Comparison of ENCODE assay signal across 13 cellular contexts in the genomic region with DNA sequence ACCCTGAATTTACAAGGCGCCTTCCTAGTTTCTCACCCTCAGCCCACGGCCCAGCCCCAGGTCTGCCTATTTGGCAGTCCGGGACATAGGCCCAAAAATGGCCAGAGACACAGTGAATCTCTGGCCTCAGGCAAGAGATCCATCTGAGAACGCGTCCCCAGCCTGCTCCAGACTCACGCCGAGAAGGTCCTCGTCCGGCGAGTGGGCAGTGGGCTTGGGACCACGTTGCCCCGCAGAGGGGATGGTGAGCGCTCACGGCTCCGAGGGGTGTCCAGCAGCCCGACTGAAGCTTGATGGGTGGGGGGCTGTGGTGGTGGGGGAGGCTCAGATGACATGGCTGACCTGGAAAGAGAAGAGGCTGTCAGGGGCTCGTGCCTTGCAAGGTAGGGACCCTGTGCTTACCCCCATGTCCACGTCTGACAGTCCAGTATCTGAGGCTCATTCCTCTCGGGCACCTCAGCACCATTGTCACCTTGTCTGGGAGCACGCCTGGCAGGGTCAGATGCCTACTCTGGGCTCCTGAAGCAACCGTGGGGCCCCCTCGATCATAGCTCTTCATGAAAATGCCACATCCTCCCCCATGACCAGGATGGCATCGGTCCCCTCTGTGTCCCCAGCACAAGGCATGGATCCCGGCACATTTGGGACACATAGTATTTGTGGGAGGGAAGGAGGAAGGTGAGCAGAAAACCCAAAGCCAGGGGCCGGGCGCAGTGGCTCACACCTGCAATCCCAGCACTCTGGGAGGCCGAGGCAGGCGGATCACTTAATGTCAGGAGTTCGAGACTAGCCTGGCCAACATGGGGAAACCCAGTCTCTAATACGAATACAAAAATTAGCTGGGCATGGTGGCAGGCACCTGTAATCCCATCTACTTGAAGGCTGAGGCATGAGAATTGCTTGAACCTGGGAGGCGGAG. TPM values are rescaled to one million over a fixed set of nuclear protein-coding genes. Genes with fewer than 3 reads are reported as not detected.
DNase-seq lines count a peak whose midpoint lies in the region; ATAC-seq, FAIRE-seq and TF ChIP-seq lines count a peak whose summit lies in the region.
"Had no signal": no experiment of that assay in that cellular context is flagged by ENCODE, and none has a peak within 500 bp of the region (broad histone marks: within the 10 kb centered on the region; RNA-seq: fewer than 3 reads in every experiment).

No MANE protein-coding gene starts in this region.

- H3K27ac Mint-ChIP-seq in activated naive CD4-positive, alpha-beta T cell treated with anti-CD3 and anti-CD28 coated beads, Interleukin-2, amount 10 ng/mL, durations not matched to agents 7 days and 5 days, result peak overlapping the region; percentile 58
- H3K27ac Mint-ChIP-seq in activated naive CD4-positive, alpha-beta T cell treated with anti-CD3 and anti-CD28 coated beads, Interleukin-2, amount 50 U/mL, for 72 hours, result no peak overlapping the region
- H3K27ac Mint-ChIP-seq in astrocyte (ENCODE audit: unreplicated experiment), result peak overlapping the region; percentile 34

- CTCF ChIA-PET in activated naive CD4-positive, alpha-beta T cell treated with anti-CD3 and anti-CD28 coated beads, Interleukin-2, amount 10 ng/mL, durations not matched to agents 7 days and 5 days (lab: Charles Lee), result no interaction called here

- no peak for ATAC-seq in activated naive CD4-positive, alpha-beta T cell treated with anti-CD3 and anti-CD28 coated beads, Interleukin-2, amount 50 U/mL, for 72 hours
- no peak for ATAC-seq in lower lobe of right lung
- no peak for ATAC-seq in GM21825 (IDR thresholded peaks at IDR 0.05; ENCODE audit: unreplicated experiment)
- ATAC-seq: left colon had no signal

- no peak overlapping the region for H3K9ac ChIP-seq in astrocyte (ENCODE audit: low read length)

- TF ChIP-seq CTCF in astrocyte (IDR thresholded peaks at IDR 0.05; ENCODE audit: insufficient read depth, low read depth, low read length) (no peak), lower lobe of right lung (IDR thresholded peaks at IDR 0.05) (no peak)

- no peak overlapping the region for H2AFZ ChIP-seq in astrocyte (ENCODE audit: low read depth, low read length)

- intact Hi-C loops in lower lobe of right lung (cut with DNase I), result no loop called here

- H3K27me3 ChIP-seq in astrocyte (ENCODE audit: insufficient read depth, low read length) (no peaks in the 10 kb centered on the region), lower lobe of right lung (ENCODE audit: low read depth) (no peaks in the 10 kb centered on the region)
- H3K27me3 ChIP-seq: thyroid gland had no signal

- no peak for FAIRE-seq in astrocyte (lab: Jason Lieb, UNC)

- H4K20me1 ChIP-seq in astrocyte (ENCODE audit: insufficient read depth, low read length), result peaks cover 88% of the 10 kb centered on the region

- peak; percentile 18 for DNase-seq in activated naive CD4-positive, alpha-beta T cell treated with anti-CD3 and anti-CD28 coated beads, Interleukin-2, amount 10 ng/mL, durations not matched to agents 7 days and 5 days
- DNase-seq in activated naive CD4-positive, alpha-beta T cell treated with anti-CD3 and anti-CD28 coated beads, Interleukin-2, amount 50 U/mL, for 72 hours (ENCODE audit: low spot score in 2 of 2), result no peak
- DNase-seq in astrocyte (ENCODE audit: low read depth) (no peak), lower lobe of right lung (peak; percentile 39), SKM-1 treated with dmso at 0.1 percent for 144 hours (lab: John Stamatoyannopoulos, UW; ENCODE audit: unreplicated experiment) (no peak), 8988T (no peak)
- DNase-seq: activated T-cell treated with anti-CD3 and anti-CD28 coated beads, Interleukin-2, amount 50 U/mL, for 48 hours; thyroid gland; WERI-Rb-1 had no signal

- no peaks in the 10 kb centered on the region for H3K9me3 ChIP-seq in astrocyte (ENCODE audit: insufficient read depth, low read depth, low read length)
- no peaks in the 10 kb centered on the region for H3K9me3 ChIP-seq in lower lobe of right lung
- H3K9me3 ChIP-seq: thyroid gland had no signal

- peaks cover 59% of the 10 kb centered on the region for H3K4me1 Mint-ChIP-seq in activated naive CD4-positive, alpha-beta T cell treated with anti-CD3 and anti-CD28 coated beads, Interleukin-2, amount 10 ng/mL, durations not matched to agents 7 days and 5 days
- H3K4me1 Mint-ChIP-seq in astrocyte (ENCODE audit: low read depth, unreplicated experiment), result peaks cover 25% of the 10 kb centered on the region

- H3K79me2 ChIP-seq in astrocyte (ENCODE audit: insufficient read depth, low read length), result peaks cover 36% of the 10 kb centered on the region

- H3K36me3 ChIP-seq in astrocyte (ENCODE audit: insufficient read depth, low read length) (peaks cover 17% of the 10 kb centered on the region), lower lobe of right lung (peaks cover 52% of the 10 kb centered on the region)

- H3K4me3 Mint-ChIP-seq in activated naive CD4-positive, alpha-beta T cell treated with anti-CD3 and anti-CD28 coated beads, Interleukin-2, amount 10 ng/mL, durations not matched to agents 7 days and 5 days, result no peak overlapping the region
- H3K4me3 Mint-ChIP-seq in astrocyte (ENCODE audit: unreplicated experiment), result no peak overlapping the region

- H3K27me3 Mint-ChIP-seq in activated naive CD4-positive, alpha-beta T cell treated with anti-CD3 and anti-CD28 coated beads, Interleukin-2, amount 10 ng/mL, durations not matched to agents 7 days and 5 days, result no peaks in the 10 kb centered on the region
- no peaks in the 10 kb centered on the region for H3K27me3 Mint-ChIP-seq in astrocyte (ENCODE audit: low read depth, unreplicated experiment)

- H3K4me3 ChIP-seq in astrocyte (ENCODE audit: insufficient read depth, low read depth, low read length), result no peak overlapping the region
- H3K4me3 ChIP-seq in lower lobe of right lung, result no peak overlapping the region
- H3K4me3 ChIP-seq: SK-N-MC, thyroid gland had no signal

- peaks cover 49% of the 10 kb centered on the region for H3K36me3 Mint-ChIP-seq in activated naive CD4-positive, alpha-beta T cell treated with anti-CD3 and anti-CD28 coated beads, Interleukin-2, amount 10 ng/mL, durations not matched to agents 7 days and 5 days
- H3K36me3 Mint-ChIP-seq in activated naive CD4-positive, alpha-beta T cell treated with anti-CD3 and anti-CD28 coated beads, Interleukin-2, amount 50 U/mL, for 72 hours, result peaks cover 0 to 20% of the 10 kb centered on the region in 2 donors
- H3K36me3 Mint-ChIP-seq in astrocyte (ENCODE audit: low read depth, unreplicated experiment), result peaks cover 15% of the 10 kb centered on the region

- no peaks in the 10 kb centered on the region for H3K9me3 Mint-ChIP-seq in activated naive CD4-positive, alpha-beta T cell treated with anti-CD3 and anti-CD28 coated beads, Interleukin-2, amount 10 ng/mL, durations not matched to agents 7 days and 5 days
- H3K9me3 Mint-ChIP-seq in activated naive CD4-positive, alpha-beta T cell treated with anti-CD3 and anti-CD28 coated beads, Interleukin-2, amount 50 U/mL, for 72 hours, result no peaks in the 10 kb centered on the region
- peaks cover 3% of the 10 kb centered on the region for H3K9me3 Mint-ChIP-seq in astrocyte (ENCODE audit: unreplicated experiment)

- peaks cover 9% of the 10 kb centered on the region for H3K4me1 ChIP-seq in astrocyte (ENCODE audit: insufficient read depth, low read length)
- peaks cover 60% of the 10 kb centered on the region for H3K4me1 ChIP-seq in lower lobe of right lung

- H3K4me2 ChIP-seq in astrocyte (ENCODE audit: low read length), result no peak overlapping the region

- H3K27ac ChIP-seq in astrocyte (ENCODE audit: low read depth, low read length) (no peak overlapping the region), lower lobe of right lung (peak overlapping the region; percentile 48), temporal lobe (ENCODE audit: low read depth, low read length) (peak overlapping the region; percentile 31)
- H3K27ac ChIP-seq: WERI-Rb-1 had no signal

RNA-seq across cellular contexts. Expression of gene CARHSP1, which starts 9.6 kb away (rescaled TPM):
- total RNA-seq in activated naive CD4-positive, alpha-beta T cell treated with anti-CD3 and anti-CD28 coated beads, Interleukin-2, amount 50 U/mL, for 72 hours, result 100 to 1,000 TPM in 1 of 2 donors, 10 to 100 TPM in 1; 88.1 to 106 TPM
- total RNA-seq in astrocyte, result 51.0 and 61.5 TPM in 2 replicates
- 89.0 TPM for total RNA-seq in lower lobe of right lung
- total RNA-seq in temporal lobe, result 138 TPM

RNA-seq across cellular contexts. Expression of gene LITAFD, which starts 22.9 kb away (rescaled TPM):
- not detected for total RNA-seq in activated naive CD4-positive, alpha-beta T cell treated with anti-CD3 and anti-CD28 coated beads, Interleukin-2, amount 50 U/mL, for 72 hours
- total RNA-seq in astrocyte (not detected in 2 replicates), lower lobe of right lung (not detected), temporal lobe (not detected)
- total RNA-seq: left colon, thyroid gland had no signal

Comparison
In these comparisons a context has a peak if more than half of its experiments do, and no peak if none do; other contexts are left out.
1. DNase-seq: peak in activated naive CD4-positive, alpha-beta T cell treated with anti-CD3 and anti-CD28 coated beads, Interleukin-2, amount 10 ng/mL, durations not matched to agents 7 days and 5 days (single experiment) and lower lobe of right lung (single experiment); none in activated naive CD4-positive, alpha-beta T cell treated with anti-CD3 and anti-CD28 coated beads, Interleukin-2, amount 50 U/mL, for 72 hours (0 of 2), astrocyte (single experiment), SKM-1 treated with dmso at 0.1 percent for 144 hours (single experiment) and 8988T (single experiment).
2. H3K27ac Mint-ChIP-seq: peak in activated naive CD4-positive, alpha-beta T cell treated with anti-CD3 and anti-CD28 coated beads, Interleukin-2, amount 10 ng/mL, durations not matched to agents 7 days and 5 days (single experiment) and astrocyte (single experiment); none in activated naive CD4-positive, alpha-beta T cell treated with anti-CD3 and anti-CD28 coated beads, Interleukin-2, amount 50 U/mL, for 72 hours (0 of 2).